ENCODE assay signal across 9 cellular contexts in genomic region chr1:188782220-188782841, GRCh38.
DNase-seq lines count a peak whose midpoint lies in the region; ATAC-seq lines count a peak whose summit lies in the region.
"Had no signal": no experiment of that assay in that cellular context is flagged by ENCODE, and none has a peak within 500 bp of the region (broad histone marks: within the 10 kb centered on the region; RNA-seq: fewer than 3 reads in every experiment).

No MANE protein-coding gene starts in this region.

- no peak overlapping the region for H2BK120ac ChIP-seq in trophoblast cell (ENCODE audit: insufficient read depth, low read length, poor library complexity)

- no CpG with 5 or more reads among the region's 6 CpGs for WGBS in trophoblast cell (ENCODE audit: extremely low coverage, insufficient coverage, insufficient read length)

- DNase-seq in COR-L47 (lab: John Stamatoyannopoulos, UW) (peak; percentile 4), NCI-H526 (lab: John Stamatoyannopoulos, UW) (peak; percentile 89 to 96), dermis blood vessel endothelial cell (peak; percentile 49), trophoblast cell (peak; percentile 1 to 73), Right ventricle myocardium superior (no peak)
- no peak for DNase-seq in activated naive CD8-positive, alpha-beta T cell treated with anti-CD3 and anti-CD28 coated beads, Interleukin-2, amount 50 U/mL, for 24 hours

- no peaks in the 10 kb centered on the region for H3K79me1 ChIP-seq in trophoblast cell (ENCODE audit: low read length)

- H3K9me3 ChIP-seq in trophoblast cell (ENCODE audit: insufficient read depth, low read depth, low read length), result no peaks in the 10 kb centered on the region

- no peak overlapping the region for H4K12ac ChIP-seq in trophoblast cell (ENCODE audit: low read depth, low read length)

- H3K27me3 ChIP-seq in trophoblast cell (ENCODE audit: insufficient read depth, low read length), result no peaks in the 10 kb centered on the region

- H3K36me3 Mint-ChIP-seq in activated naive CD8-positive, alpha-beta T cell treated with anti-CD3 and anti-CD28 coated beads, Interleukin-2, amount 50 U/mL, for 24 hours (ENCODE audit: low read depth), result no peaks in the 10 kb centered on the region

- H3K4me1 Mint-ChIP-seq in activated naive CD8-positive, alpha-beta T cell treated with anti-CD3 and anti-CD28 coated beads, Interleukin-2, amount 50 U/mL, for 24 hours, result no peaks in the 10 kb centered on the region

- no peak overlapping the region for H2AK5ac ChIP-seq in trophoblast cell (ENCODE audit: low read length)

- H3K4me3 ChIP-seq in trophoblast cell (ENCODE audit: low read depth, low read length), result no peak overlapping the region

- H4K91ac ChIP-seq in trophoblast cell (ENCODE audit: low read depth, low read length), result no peak overlapping the region

- H3K4me1 ChIP-seq in trophoblast cell (ENCODE audit: control insufficient read depth in 1 of 2, insufficient read depth in 2 of 2, low read length in 2 of 2), result no peaks in the 10 kb centered on the region
- H3K4me1 ChIP-seq: parathyroid adenoma had no signal

- no peak overlapping the region for H3K23ac ChIP-seq in trophoblast cell (ENCODE audit: low read length)

- no peak overlapping the region for H4K8ac ChIP-seq in trophoblast cell (ENCODE audit: low read depth, low read length)

- no peak overlapping the region for H3K27ac Mint-ChIP-seq in activated naive CD8-positive, alpha-beta T cell treated with anti-CD3 and anti-CD28 coated beads, Interleukin-2, amount 50 U/mL, for 24 hours

- intact Hi-C loops in Right ventricle myocardium superior (cut with DNase I), result no loop called here

- H3K14ac ChIP-seq in trophoblast cell (ENCODE audit: low read length), result no peak overlapping the region

- H3K27me3 Mint-ChIP-seq in activated naive CD8-positive, alpha-beta T cell treated with anti-CD3 and anti-CD28 coated beads, Interleukin-2, amount 50 U/mL, for 24 hours, result no peaks in the 10 kb centered on the region

- no peak overlapping the region for H3K27ac ChIP-seq in trophoblast cell (ENCODE audit: low read depth, low read length)
- H3K27ac ChIP-seq: parathyroid adenoma had no signal

- H3K4me3 Mint-ChIP-seq in activated naive CD8-positive, alpha-beta T cell treated with anti-CD3 and anti-CD28 coated beads, Interleukin-2, amount 50 U/mL, for 24 hours, result no peak overlapping the region

- H3K18ac ChIP-seq in trophoblast cell (ENCODE audit: low read length), result no peak overlapping the region

- no peaks in the 10 kb centered on the region for H3K36me3 ChIP-seq in trophoblast cell (ENCODE audit: control insufficient read depth in 1 of 2, insufficient read depth in 2 of 2, low read length in 2 of 2)

- no peak overlapping the region for H3K4me2 ChIP-seq in trophoblast cell (ENCODE audit: low read length)

- peaks cover 5% of the 10 kb centered on the region for H3K9me3 Mint-ChIP-seq in activated naive CD8-positive, alpha-beta T cell treated with anti-CD3 and anti-CD28 coated beads, Interleukin-2, amount 50 U/mL, for 24 hours

- no peak overlapping the region for H2BK12ac ChIP-seq in trophoblast cell (ENCODE audit: low read length)

- no peak overlapping the region for H3K4ac ChIP-seq in trophoblast cell (ENCODE audit: low read depth, low read length)

- H2AFZ ChIP-seq in trophoblast cell (ENCODE audit: insufficient read depth, low read length, poor library complexity), result no peak overlapping the region
- H2AFZ ChIP-seq: parathyroid adenoma had no signal

- H3K79me2 ChIP-seq in trophoblast cell (ENCODE audit: control insufficient read depth, insufficient read depth, low read length, poor library complexity), result no peaks in the 10 kb centered on the region
- H3K79me2 ChIP-seq: parathyroid adenoma had no signal

- no peak overlapping the region for H3K9ac ChIP-seq in trophoblast cell (ENCODE audit: low read length)
- H3K9ac ChIP-seq: parathyroid adenoma had no signal

- ATAC-seq in GM19025 (IDR thresholded peaks at IDR 0.05; ENCODE audit: low read depth, unreplicated experiment) (peak; percentile 97), HG03097 (IDR thresholded peaks at IDR 0.05; ENCODE audit: low FRiP score, unreplicated experiment) (peak; percentile 85), Right ventricle myocardium superior (ENCODE audit: poor library complexity) (no peak)
- no peak for ATAC-seq in activated naive CD8-positive, alpha-beta T cell treated with anti-CD3 and anti-CD28 coated beads, Interleukin-2, amount 50 U/mL, for 24 hours

- no peak overlapping the region for H2BK5ac ChIP-seq in trophoblast cell (ENCODE audit: low read depth, low read length, poor library complexity)

Comparison
In these comparisons a context has a peak if more than half of its experiments do, and no peak if none do; other contexts are left out.
1. DNase-seq: peak in COR-L47 (single experiment), NCI-H526 (2 of 2), dermis blood vessel endothelial cell (single experiment) and trophoblast cell (2 of 2); none in activated naive CD8-positive, alpha-beta T cell treated with anti-CD3 and anti-CD28 coated beads, Interleukin-2, amount 50 U/mL, for 24 hours (single experiment) and Right ventricle myocardium superior (single experiment).
2. ATAC-seq: peak in GM19025 (single experiment) and HG03097 (single experiment); none in activated naive CD8-positive, alpha-beta T cell treated with anti-CD3 and anti-CD28 coated beads, Interleukin-2, amount 50 U/mL, for 24 hours (single experiment) and Right ventricle myocardium superior (single experiment).